Comparison of ENCODE assay signal across 10 cellular contexts in genomic region chr5:179641745-179642144, GRCh38. TPM values are rescaled to one million over a fixed set of nuclear protein-coding genes. Genes with fewer than 3 reads are reported as not detected.
"Had no signal": no experiment of that assay in that cellular context is flagged by ENCODE, and none has a peak within 500 bp of the region (broad histone marks: within the 10 kb centered on the region; RNA-seq: fewer than 3 reads in every experiment).

No MANE protein-coding gene starts in this region.

RNA-seq across cellular contexts. Expression of gene CBY3, which starts 39.1 kb away (rescaled TPM):
- total RNA-seq: stomach, subcutaneous adipose tissue, suprapubic skin, temporal lobe, transverse colon, upper lobe of right lung, ureter, urinary bladder, uterus, vagina had no signal
